In genomic region chr14:104931323-104931770, GRCh38 we compare ENCODE assay signal across 16 cellular contexts. TPM values are rescaled to one million over a fixed set of nuclear protein-coding genes. Genes with fewer than 3 reads are reported as not detected.
DNase-seq lines count a peak whose midpoint lies in the region; ATAC-seq and TF ChIP-seq lines count a peak whose summit lies in the region.
"Had no signal": no experiment of that assay in that cellular context is flagged by ENCODE, and none has a peak within 500 bp of the region (broad histone marks: within the 10 kb centered on the region; RNA-seq: fewer than 3 reads in every experiment).

No MANE protein-coding gene starts in this region.

- dilution Hi-C loops in IMR-90 (cut with HindIII; ENCODE audit: low sequenced_read_pairs, unreplicated experiment) = loop anchor here (10.0 kb wide), 1 partner anchor 123 kb away; no protein-coding TSS in a partner anchor

- no peak overlapping the region for H3K14ac ChIP-seq in IMR-90 (replicated peaks; ENCODE audit: low read depth, low read length)

- H2BK15ac ChIP-seq in IMR-90 (ENCODE audit: low read depth, low read length) = no peak overlapping the region

- H2AK9ac ChIP-seq in IMR-90 (replicated peaks; ENCODE audit: low read depth, low read length, poor library complexity) = no peak overlapping the region

- H3K79me2 ChIP-seq in GM23248 (ENCODE audit: insufficient read depth) = no peaks in the 10 kb centered on the region

- no CpG with 5 or more reads among the region's 8 CpGs for WGBS in IMR-90 (ENCODE audit: extremely low coverage in 2 of 2, insufficient read length in 1 of 2), 2 experiments
- WGBS in GM23248 (ENCODE audit: low coverage in 1 of 2, low lambda C conversion rate in 2 of 2, missing lambda C conversion rate in 2 of 2), 2 experiments = 78 to 93% methylated on average over 5 to 8 of the region's 8 CpGs

- no peak overlapping the region for H3K4ac ChIP-seq in IMR-90 (ENCODE audit: low read depth, low read length)

- H3K18ac ChIP-seq in IMR-90 (ENCODE audit: low read depth, low read length) = no peak overlapping the region

- H3K36me3 Mint-ChIP-seq in activated T-cell treated with anti-CD3 and anti-CD28 coated beads, Interleukin-2, amount 50 U/mL, for 24 hours (ENCODE audit: low read depth) = no peaks in the 10 kb centered on the region

- H3K56ac ChIP-seq in IMR-90 (ENCODE audit: extremely low read depth, insufficient read depth, low read length) = no peak overlapping the region

- H4K20me1 ChIP-seq in IMR-90 (ENCODE audit: insufficient read depth, low read length) = no peaks in the 10 kb centered on the region
- H4K20me1 ChIP-seq in GM23248 (ENCODE audit: insufficient read depth) = no peaks in the 10 kb centered on the region

- H2AFZ ChIP-seq in IMR-90 (replicated peaks; ENCODE audit: low read length, poor library complexity) (peak overlapping the region; percentile 32), GM23248 (no peak overlapping the region)
- H2AFZ ChIP-seq: PC-9 had no signal

- H3K9me1 ChIP-seq in IMR-90 (ENCODE audit: insufficient read depth, low read length) = no peaks in the 10 kb centered on the region

- H3K27ac ChIP-seq in IMR-90 (ENCODE audit: insufficient read depth, low read length) = no peak overlapping the region
- H3K27ac ChIP-seq in GM23248 = no peak overlapping the region
- H3K27ac ChIP-seq: PC-9 had no signal

- BruUV-seq in IMR-90 (replicated peaks; lab: Mats Ljungman, UMichigan) = no TSS peak

- no peak overlapping the region for H3K23ac ChIP-seq in IMR-90 (ENCODE audit: low read depth, low read length)

- H3K4me1 ChIP-seq in IMR-90 (ENCODE audit: control insufficient read depth, insufficient read depth, low read length) (peaks cover 2% of the 10 kb centered on the region; the same call in 1 of the 2 replicates), GM23248 (ENCODE audit: insufficient read depth) (no peaks in the 10 kb centered on the region)

- TF ChIP-seq RAD21 in IMR-90 (IDR thresholded peaks at IDR 0.05; ENCODE audit: low read length) = no peak

- no peak overlapping the region for H3K4me3 ChIP-seq in IMR-90 (ENCODE audit: insufficient read depth, low read depth, low read length)
- no peak overlapping the region for H3K4me3 ChIP-seq in GM23248
- H3K4me3 ChIP-seq: K562, PC-9 had no signal

- H3K4me2 ChIP-seq in IMR-90 (ENCODE audit: low read depth, low read length) (no peak overlapping the region), GM23248 (ENCODE audit: unreplicated experiment) (no peak overlapping the region)
- H3K4me2 ChIP-seq: PC-9 had no signal

- H2BK5ac ChIP-seq in IMR-90 (ENCODE audit: low read depth, low read length, poor library complexity, severe bottlenecking) = no peak overlapping the region

- TF ChIP-seq CTCF in IMR-90 (conservative IDR thresholded peaks at IDR 0.05; ENCODE audit: low read depth, low read length) = no peak

- H3K9me3 ChIP-seq in IMR-90 (ENCODE audit: control insufficient read depth, insufficient read depth, low read length) (no peaks in the 10 kb centered on the region), GM23248 (ENCODE audit: low read depth) (no peaks in the 10 kb centered on the region)

- H2AK5ac ChIP-seq in IMR-90 (ENCODE audit: low read depth, low read length) = no peak overlapping the region

- peak; percentile 19 for DNase-seq in activated T-cell treated with anti-CD3 and anti-CD28 coated beads, Interleukin-2, amount 50 U/mL, for 24 hours
- no peak for DNase-seq in activated T-cell treated with anti-CD3 and anti-CD28 coated beads, Interleukin-2, amount 50 U/mL, for 48 hours
- DNase-seq in IMR-90 (no peak), mesenteric fat pad (ENCODE audit: low spot score) (peak; percentile 78), GM23248 (no peak), DMS 273 (lab: John Stamatoyannopoulos, UW; ENCODE audit: unreplicated experiment) (no peak)
- DNase-seq: NCI-H146, NCI-H2081, NCI-H510A, NCI-H774, PC-9 had no signal

- CTCF ChIA-PET in IMR-90 (lab: Yijun Ruan, JAX) = no interaction called here

- ATAC-seq in IMR-90 (ENCODE audit: low read depth) (no peak), GM21576 (IDR thresholded peaks at IDR 0.05; ENCODE audit: unreplicated experiment) (no peak), GM21381 (IDR thresholded peaks at IDR 0.05; ENCODE audit: unreplicated experiment) (no peak)
- ATAC-seq: K562 had no signal

- H3K9ac ChIP-seq in IMR-90 (ENCODE audit: low read depth, low read length) (no peak overlapping the region), GM23248 (no peak overlapping the region)

- H3K27me3 ChIP-seq in IMR-90 (ENCODE audit: control insufficient read depth, insufficient read depth, low read length) = peaks cover 54% of the 10 kb centered on the region
- no peaks in the 10 kb centered on the region for H3K27me3 ChIP-seq in GM23248 (replicated peaks; ENCODE audit: insufficient read depth)

- H3K79me1 ChIP-seq in IMR-90 (ENCODE audit: low read depth in 1 of 2, low read length in 2 of 2) = no peaks in the 10 kb centered on the region

- H4K91ac ChIP-seq in IMR-90 (ENCODE audit: insufficient read depth, low read depth, low read length) = no peak overlapping the region

- H3K9me3 Mint-ChIP-seq in activated T-cell treated with anti-CD3 and anti-CD28 coated beads, Interleukin-2, amount 50 U/mL, for 24 hours = no peaks in the 10 kb centered on the region

- intact Hi-C loops in IMR-90 (cut with micrococcal nuclease) = loop anchor here (5.0 kb wide), 1 partner anchor 41 kb away; no protein-coding TSS in a partner anchor

- no peaks in the 10 kb centered on the region for H3K9me2 ChIP-seq in GM23248 (ENCODE audit: insufficient read depth)

- H3K4me1 Mint-ChIP-seq in activated T-cell treated with anti-CD3 and anti-CD28 coated beads, Interleukin-2, amount 50 U/mL, for 24 hours (ENCODE audit: low read depth) = peaks cover 5% of the 10 kb centered on the region

- H3K27me3 Mint-ChIP-seq in activated T-cell treated with anti-CD3 and anti-CD28 coated beads, Interleukin-2, amount 50 U/mL, for 24 hours = peaks cover 24% of the 10 kb centered on the region

- H4K8ac ChIP-seq in IMR-90 (ENCODE audit: low read depth in 2 of 2, low read length in 2 of 2) = no peak overlapping the region

- no peak overlapping the region for H4K5ac ChIP-seq in IMR-90 (ENCODE audit: low read depth, low read length)

- H3K4me3 Mint-ChIP-seq in activated T-cell treated with anti-CD3 and anti-CD28 coated beads, Interleukin-2, amount 50 U/mL, for 24 hours = no peak overlapping the region

- H3F3A ChIP-seq in GM23248 (ENCODE audit: insufficient read depth) = 0 out of 2 replicates have a peak, but pooled peaks cover 3% of the 10 kb centered on the region

- H3K27ac Mint-ChIP-seq in activated T-cell treated with anti-CD3 and anti-CD28 coated beads, Interleukin-2, amount 50 U/mL, for 24 hours = no peak overlapping the region

- in situ Hi-C loops in IMR-90 (cut with MboI; ENCODE audit: low sequenced_read_pairs) (no loop called here), GM23248 (cut with MboI) (no loop called here)

- TF ChIP-seq POLR2A in IMR-90 (IDR thresholded peaks at IDR 0.05; ENCODE audit: low read depth, low read length) = no peak

- no peaks in the 10 kb centered on the region for H3K36me3 ChIP-seq in IMR-90 (ENCODE audit: control insufficient read depth, insufficient read depth, low read length)
- H3K36me3 ChIP-seq in GM23248 (ENCODE audit: low read depth) = no peaks in the 10 kb centered on the region

- no peak overlapping the region for H2BK20ac ChIP-seq in IMR-90 (ENCODE audit: low read depth, low read length)

- no peak overlapping the region for H2BK120ac ChIP-seq in IMR-90 (ENCODE audit: low read depth, low read length)

- POLR2A ChIA-PET in IMR-90 (lab: Charles Lee; ENCODE audit: unreplicated experiment) = no interaction called here

TF ChIP-seq in IMR-90, 13 proteins besides CTCF, POLR2A, EP300 and RAD21:
- TF ChIP-seq SMC3 (IDR thresholded peaks at IDR 0.05; ENCODE audit: low read depth, low read length) (no peak), RFX5 (IDR thresholded peaks at IDR 0.05; ENCODE audit: low read depth, low read length) (no peak), MAFK (IDR thresholded peaks at IDR 0.05; ENCODE audit: low read depth, low read length) (no peak)

RNA-seq across cellular contexts. Expression of gene PLD4, which starts 6.7 kb away (rescaled TPM):
- total RNA-seq in IMR-90 (2012; rRNA removed) (not detected in 2 replicates), mesenteric fat pad (0.06 TPM)
- polyA plus RNA-seq in IMR-90 (2012; rRNA removed) (0.05 and 0.07 TPM in 2 replicates), GM23248 (2016; fragmentation: Nextera tagmentation; extraction: Ambion mirVana) (not detected in 2 replicates)
- polyA plus RNA-seq in IMR-90 (2012; cell fraction: cytosol; rRNA removed) = 0.04 TPM in 1 of 2 replicates, not detected in the other
- polyA plus RNA-seq in IMR-90 (2012; cell fraction: nucleus; rRNA removed; ENCODE audit: low replicate concordance) = 0.12 and 0.14 TPM in 2 replicates
- total RNA-seq in GM23248 (2014; rRNA removed; shearing (Covaris generic)) = not detected in 2 replicates
- total RNA-seq: A172, H7, PC-9 had no signal
- polyA plus RNA-seq: K562 had no signal

RNA-seq across cellular contexts. Expression of gene AHNAK2, which starts 46.8 kb away (rescaled TPM):
- total RNA-seq in IMR-90 (2012; rRNA removed) (6.7 and 7.9 TPM in 2 replicates), mesenteric fat pad (15.7 TPM)
- polyA plus RNA-seq in IMR-90 (2012; rRNA removed) (2.5 and 2.6 TPM in 2 replicates), GM23248 (2016; fragmentation: Nextera tagmentation; extraction: Ambion mirVana) (38.3 and 38.9 TPM in 2 replicates)
- polyA plus RNA-seq in IMR-90 (2012; cell fraction: cytosol; rRNA removed) = 0.93 and 1.1 TPM in 2 replicates
- polyA plus RNA-seq in IMR-90 (2012; cell fraction: nucleus; rRNA removed; ENCODE audit: low replicate concordance) = 4.5 and 7.9 TPM in 2 replicates
- 58.0 and 64.9 TPM in 2 replicates for total RNA-seq in GM23248 (2014; rRNA removed; shearing (Covaris generic))

RNA-seq across cellular contexts. Expression of gene CLBA1, which starts 54.2 kb away (rescaled TPM):
- total RNA-seq in IMR-90 (2012; rRNA removed) (2.2 and 2.7 TPM in 2 replicates), mesenteric fat pad (2.8 TPM)
- polyA plus RNA-seq in IMR-90 (2012; rRNA removed) (5.2 and 6.2 TPM in 2 replicates), GM23248 (2016; fragmentation: Nextera tagmentation; extraction: Ambion mirVana) (7.7 and 11.5 TPM in 2 replicates)
- polyA plus RNA-seq in IMR-90 (2012; cell fraction: cytosol; rRNA removed) = 3.5 and 4.0 TPM in 2 replicates
- 10.8 and 12.0 TPM in 2 replicates for polyA plus RNA-seq in IMR-90 (2012; cell fraction: nucleus; rRNA removed; ENCODE audit: low replicate concordance)
- 10.4 and 13.5 TPM in 2 replicates for total RNA-seq in GM23248 (2014; rRNA removed; shearing (Covaris generic))

Comparison
In these comparisons a context has a peak if more than half of its experiments do, and no peak if none do; other contexts are left out.
1. DNase-seq: peak in activated T-cell treated with anti-CD3 and anti-CD28 coated beads, Interleukin-2, amount 50 U/mL, for 24 hours (single experiment) and mesenteric fat pad (single experiment); none in activated T-cell treated with anti-CD3 and anti-CD28 coated beads, Interleukin-2, amount 50 U/mL, for 48 hours (0 of 2), IMR-90 (single experiment), GM23248 (single experiment) and DMS 273 (single experiment).